ENCODE assay signal across 9 cellular contexts in genomic region chr10:61900829-61901783, GRCh38. TPM values are rescaled to one million over a fixed set of nuclear protein-coding genes. Genes with fewer than 3 reads are reported as not detected.
A peak's percentile ranks its signal among the peaks of the same experiment; 100 is the strongest.
DNase-seq lines count a peak whose midpoint lies in the region; ATAC-seq, FAIRE-seq and TF ChIP-seq lines count a peak whose summit lies in the region.
"Had no signal": no experiment of that assay in that cellular context is flagged by ENCODE, and none has a peak within 500 bp of the region (broad histone marks: within the 10 kb centered on the region; RNA-seq: fewer than 3 reads in every experiment).

TSS of gene ARID5B (plus strand) at chr10:61901699. CDS start at chr10:61901710, 11 bp downstream.

- H3K9me3 ChIP-seq in colonic mucosa: no peaks in the 10 kb centered on the region
- H3K9me3 ChIP-seq in kidney (ENCODE audit: control insufficient read depth in 1 of 2, low read length in 2 of 2): no peaks in the 10 kb centered on the region
- H3K9me3 ChIP-seq in small intestine (ENCODE audit: control insufficient read depth, low read depth): no peaks in the 10 kb centered on the region

- H3K36me3 ChIP-seq in colonic mucosa (no peaks in the 10 kb centered on the region), kidney (ENCODE audit: control insufficient read depth in 1 of 2, insufficient read depth in 2 of 2, low read length in 2 of 2) (no peaks in the 10 kb centered on the region), small intestine (ENCODE audit: control insufficient read depth in 2 of 2, insufficient read depth in 2 of 2, low read length in 2 of 2) (no peaks in the 10 kb centered on the region)

- WGBS in small intestine, 3 donors: 0 to 1% (median 1%) methylated on average over 34 of the region's 34 CpGs

- FAIRE-seq in kidney (lab: Jason Lieb, UNC): no peak
- FAIRE-seq in small intestine (lab: Jason Lieb, UNC): no peak
- FAIRE-seq: G401.6 had no signal

- no peak for TF ChIP-seq CTCF in VCaP (conservative IDR thresholded peaks at IDR 0.05)
- no peak for TF ChIP-seq CTCF in colonic mucosa (IDR thresholded peaks at IDR 0.05)
- TF ChIP-seq CTCF in kidney (IDR thresholded peaks at IDR 0.05; ENCODE audit: borderline replicate concordance, extremely low read depth, insufficient read depth): no peak

- DNase-seq in NCI-H2081 (lab: John Stamatoyannopoulos, UW) (peak; percentile 42 to 73), NCI-H2081 treated with DMSO at 0.1 percent for 48 hours (lab: John Stamatoyannopoulos, UW) (no peak), NCI-H1105 (lab: John Stamatoyannopoulos, UW) (peak; percentile 12), colonic mucosa (peak; percentile 86), kidney (no peak), small intestine (peak; percentile 72)

- peak within 1 kb of the TSS; percentile 57 to 98 for H3K9ac ChIP-seq in colonic mucosa (ENCODE audit: low read depth in 2 of 2, low read length in 2 of 2)
- peak within 1 kb of the TSS; percentile 74 to 95 for H3K9ac ChIP-seq in kidney (ENCODE audit: low read length in 2 of 2)

- H3K27me3 ChIP-seq in colonic mucosa: no peaks in the 10 kb centered on the region
- H3K27me3 ChIP-seq in small intestine (ENCODE audit: control insufficient read depth in 2 of 2, insufficient read depth in 2 of 2, low read length in 2 of 2): no peaks in the 10 kb centered on the region

- H3K4me3 ChIP-seq in colonic mucosa (peak within 1 kb of the TSS; percentile 51), kidney (ENCODE audit: low read length in 2 of 2) (peak within 1 kb of the TSS; percentile 91 to 95), small intestine (ENCODE audit: low read depth in 1 of 2, low read length in 2 of 2) (peak within 1 kb of the TSS; percentile 90 to 93)

- H3K27ac ChIP-seq in VCaP (peak within 1 kb of the TSS; percentile 99), colonic mucosa (peak within 1 kb of the TSS; percentile 93), kidney (ENCODE audit: low read depth in 2 of 2, low read length in 2 of 2) (peak within 1 kb of the TSS; percentile 98 to 99), small intestine (ENCODE audit: low read depth in 1 of 2, low read length in 1 of 2) (peak within 1 kb of the TSS; percentile 71 to 100)

- H3K4me1 ChIP-seq in colonic mucosa: peaks cover 11% of the 10 kb centered on the region
- peaks cover 13 to 24% of the 10 kb centered on the region in 2 donors for H3K4me1 ChIP-seq in kidney (ENCODE audit: control insufficient read depth in 1 of 2, insufficient read depth in 1 of 2, low read depth in 1 of 2, low read length in 2 of 2)
- peaks cover 0 to 9% of the 10 kb centered on the region in 2 donors for H3K4me1 ChIP-seq in small intestine (ENCODE audit: control insufficient read depth in 2 of 2, insufficient read depth in 1 of 2, low read depth in 1 of 2, low read length in 1 of 2)

- intact Hi-C loops in colonic mucosa (cut with DNase I): loop anchor here (5.0 kb wide), 2 partner anchors 136 to 341 kb away; no protein-coding TSS in a partner anchor
- intact Hi-C loops in kidney (cut with DNase I): no loop called here

- ATAC-seq in HG03565 (IDR thresholded peaks at IDR 0.05; ENCODE audit: unreplicated experiment): no peak

RNA-seq across cellular contexts. Expression of gene ARID5B, which starts in this region (rescaled TPM):
- total RNA-seq in colonic mucosa (10 to 100 TPM; 18.8 to 27.2 TPM), kidney (77.9 TPM)
- polyA plus RNA-seq in kidney (ENCODE audit: insufficient read depth, low read depth, low replicate concordance) (8.6 TPM), small intestine (10 to 100 TPM in 1 of 3 donors, 1 to 10 TPM in 2; 1.1 to 12.1 (median 1.4) TPM)

Comparison
In these comparisons a context has a peak if more than half of its experiments do, and no peak if none do; other contexts are left out.
1. DNase-seq: peak in NCI-H2081 (2 of 2), NCI-H1105 (single experiment), colonic mucosa (single experiment) and small intestine (single experiment); none in NCI-H2081 treated with DMSO at 0.1 percent for 48 hours (single experiment) and kidney (single experiment).
2. Peak in every context shown above with its lines, with median percentiles within 50 percentile points of each other: H3K27ac ChIP-seq and H3K4me3 ChIP-seq.